18 cellular contexts compared by ENCODE assay signal in the genomic region with DNA sequence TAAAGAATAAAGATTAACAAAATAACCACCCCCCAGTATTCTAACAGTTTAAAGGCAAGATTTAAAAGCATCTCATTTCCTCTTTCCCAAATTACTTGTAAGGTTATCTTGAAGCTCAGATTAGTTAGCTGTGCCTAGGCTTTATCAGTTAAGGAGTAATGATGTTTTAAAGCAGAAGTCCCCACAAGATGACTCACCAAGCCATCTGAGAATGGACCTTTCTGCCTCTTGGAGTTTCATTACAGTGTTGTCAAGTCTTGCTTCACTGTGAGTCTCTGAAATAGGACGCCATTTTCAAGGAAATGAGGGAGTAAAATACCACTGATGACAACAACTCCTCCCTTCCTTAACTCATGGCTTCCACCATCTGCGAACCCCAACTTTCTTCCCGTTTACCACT. TPM values are rescaled to one million over a fixed set of nuclear protein-coding genes. Genes with fewer than 3 reads are reported as not detected.
A peak's percentile ranks its signal among the peaks of the same experiment; 100 is the strongest.
DNase-seq lines count a peak whose midpoint lies in the region; ATAC-seq and TF ChIP-seq lines count a peak whose summit lies in the region.
"Had no signal": no experiment of that assay in that cellular context is flagged by ENCODE, and none has a peak within 500 bp of the region (broad histone marks: within the 10 kb centered on the region; RNA-seq: fewer than 3 reads in every experiment).

No MANE protein-coding gene starts in this region.

- H3K9me2 ChIP-seq in OCI-LY7 (ENCODE audit: insufficient read depth, low read length): no peaks in the 10 kb centered on the region

- no peak overlapping the region for H2AFZ ChIP-seq in OCI-LY7 (ENCODE audit: low read length)
- H2AFZ ChIP-seq: parathyroid adenoma had no signal

- no peaks in the 10 kb centered on the region for H3K4me1 Mint-ChIP-seq in activated CD8-positive, alpha-beta T cell treated with anti-CD3 and anti-CD28 coated beads, Interleukin-2, amount 10 ng/mL, durations not matched to agents 7 days and 5 days (ENCODE audit: low read depth)
- H3K4me1 Mint-ChIP-seq: activated B cell treated with CpG ODN at 0.5 μM for 24 hours had no signal

- CTCF ChIA-PET in OCI-LY7 (lab: Charles Lee; ENCODE audit: unreplicated experiment): no interaction called here
- CTCF ChIA-PET in activated CD8-positive, alpha-beta T cell treated with anti-CD3 and anti-CD28 coated beads, Interleukin-2, amount 10 ng/mL, durations not matched to agents 7 days and 5 days (lab: Charles Lee): no interaction called here

- peaks cover 6% of the 10 kb centered on the region; the same call in 1 of the 2 replicates for H4K20me1 ChIP-seq in OCI-LY7 (ENCODE audit: insufficient read depth, low read length)

- peak; percentile 70 for ATAC-seq in HG03175 (IDR thresholded peaks at IDR 0.05; ENCODE audit: unreplicated experiment)
- no peak for ATAC-seq in activated CD8-positive, alpha-beta T cell treated with anti-CD3 and anti-CD28 coated beads, Interleukin-2, amount 10 ng/mL, durations not matched to agents 7 days and 5 days

- intact Hi-C loops in OCI-LY7 (cut with micrococcal nuclease; ENCODE audit: unreplicated experiment): no loop called here

- H3K4me1 ChIP-seq in OCI-LY7 (ENCODE audit: insufficient read depth, low read length, poor library complexity, severe bottlenecking): peaks cover 32% of the 10 kb centered on the region
- H3K4me1 ChIP-seq: parathyroid adenoma had no signal

- peaks cover 100% of the 10 kb centered on the region for H3K79me2 ChIP-seq in OCI-LY7 (ENCODE audit: insufficient read depth, low read depth, low read length)
- H3K79me2 ChIP-seq: parathyroid adenoma had no signal

- DNase-seq in GM06990 (ENCODE audit: extremely low read depth, insufficient read length): peak; percentile 6
- DNase-seq in OCI-LY7 (ENCODE audit: low spot score): peak; percentile 23
- DNase-seq in fibroblast of the aortic adventitia (ENCODE audit: low read depth): peak; percentile 10
- DNase-seq in GM13976 (ENCODE audit: low spot score): no peak
- DNase-seq in activated CD8-positive, alpha-beta T cell treated with anti-CD3 and anti-CD28 coated beads, Interleukin-2, amount 10 ng/mL, durations not matched to agents 7 days and 5 days: no peak
- DNase-seq in NCI-H69 (lab: John Stamatoyannopoulos, UW): no peak
- no peak for DNase-seq in dedifferentiated amniotic fluid mesenchymal stem cell (ENCODE audit: extremely low spot score)
- DNase-seq: activated B cell treated with CpG ODN at 0.5 μM for 24 hours; activated naive CD4-positive, alpha-beta T cell treated with anti-CD3 and anti-CD28 coated beads for 36 hours; COR-L47; NCI-H2081 had no signal

- POLR2A ChIA-PET in OCI-LY7 (lab: Charles Lee): interaction anchor here (0.5 to 1.5 kb wide), 5 partner anchors 9 to 213 kb away, joined by 3 to 4 read pairs (median 3); no protein-coding TSS in a partner anchor
- POLR2A ChIA-PET in activated CD8-positive, alpha-beta T cell treated with anti-CD3 and anti-CD28 coated beads, Interleukin-2, amount 10 ng/mL, durations not matched to agents 7 days and 5 days (lab: Charles Lee): no interaction called here

- TF ChIP-seq CTCF in GM06990 (IDR thresholded peaks at IDR 0.05; ENCODE audit: insufficient read depth, low read length, poor library complexity, severe bottlenecking): no peak
- TF ChIP-seq CTCF in OCI-LY7 (conservative IDR thresholded peaks at IDR 0.05; ENCODE audit: low read length): no peak
- TF ChIP-seq CTCF in fibroblast of the aortic adventitia (IDR thresholded peaks at IDR 0.05; ENCODE audit: insufficient read depth, low read length): no peak
- TF ChIP-seq CTCF in GM13976 (IDR thresholded peaks at IDR 0.05; ENCODE audit: borderline replicate concordance, control extremely low read depth, extremely low read depth, insufficient read depth, missing control alignments): no peak

- no peaks in the 10 kb centered on the region for H3K27me3 ChIP-seq in GM06990 (replicated peaks; ENCODE audit: control insufficient read depth, insufficient read depth, low read length)

- H3K4me3 ChIP-seq in GM06990 (replicated peaks; ENCODE audit: low read depth, low read length): no peak overlapping the region
- H3K4me3 ChIP-seq in OCI-LY7 (ENCODE audit: low read depth, low read length, poor library complexity, severe bottlenecking): no peak overlapping the region
- no peak overlapping the region for H3K4me3 ChIP-seq in fibroblast of the aortic adventitia (ENCODE audit: low read depth, low read length)
- H3K4me3 ChIP-seq: SK-N-MC had no signal

- in situ Hi-C loops in GM13976 (cut with MboI; ENCODE audit: low sequenced_read_pairs, unreplicated experiment): no loop called here

- no peak overlapping the region for H3K27ac ChIP-seq in OCI-LY7 (ENCODE audit: low read depth, low read length, poor library complexity, severe bottlenecking)
- H3K27ac ChIP-seq: KMS-11, parathyroid adenoma, SK-N-MC had no signal

- H3K36me3 ChIP-seq in GM06990 (ENCODE audit: control insufficient read depth, insufficient read depth, low read length) (no peaks in the 10 kb centered on the region), OCI-LY7 (ENCODE audit: insufficient read depth, low read length) (peaks cover 87% of the 10 kb centered on the region)

- H3K36me3 Mint-ChIP-seq in activated CD8-positive, alpha-beta T cell treated with anti-CD3 and anti-CD28 coated beads, Interleukin-2, amount 10 ng/mL, durations not matched to agents 7 days and 5 days (ENCODE audit: low read depth): no peaks in the 10 kb centered on the region

- H3K27me3 Mint-ChIP-seq in activated CD8-positive, alpha-beta T cell treated with anti-CD3 and anti-CD28 coated beads, Interleukin-2, amount 10 ng/mL, durations not matched to agents 7 days and 5 days (ENCODE audit: low read depth): peaks cover 5% of the 10 kb centered on the region

- no peaks in the 10 kb centered on the region for H3K9me3 Mint-ChIP-seq in activated CD8-positive, alpha-beta T cell treated with anti-CD3 and anti-CD28 coated beads, Interleukin-2, amount 10 ng/mL, durations not matched to agents 7 days and 5 days (ENCODE audit: insufficient read depth)
- H3K9me3 Mint-ChIP-seq: activated B cell treated with CpG ODN at 0.5 μM for 24 hours; activated naive CD4-positive, alpha-beta T cell treated with anti-CD3 and anti-CD28 coated beads for 36 hours had no signal

- H3K9me3 ChIP-seq in OCI-LY7 (ENCODE audit: low read length): no peaks in the 10 kb centered on the region; the same call in 1 of the 2 replicates

- H3K4me3 Mint-ChIP-seq in activated CD8-positive, alpha-beta T cell treated with anti-CD3 and anti-CD28 coated beads, Interleukin-2, amount 10 ng/mL, durations not matched to agents 7 days and 5 days: no peak overlapping the region
- H3K4me3 Mint-ChIP-seq: activated B cell treated with CpG ODN at 0.5 μM for 24 hours; activated naive CD4-positive, alpha-beta T cell treated with anti-CD3 and anti-CD28 coated beads for 36 hours had no signal

- BruUV-seq in OCI-LY7 (replicated peaks; lab: Mats Ljungman, UMichigan): no TSS peak

- H3K4me2 ChIP-seq in OCI-LY7 (ENCODE audit: low read length): peak overlapping the region; percentile 3
- H3K4me2 ChIP-seq: KMS-11 had no signal

- H3K27ac Mint-ChIP-seq in activated CD8-positive, alpha-beta T cell treated with anti-CD3 and anti-CD28 coated beads, Interleukin-2, amount 10 ng/mL, durations not matched to agents 7 days and 5 days: no peak overlapping the region
- H3K27ac Mint-ChIP-seq: activated B cell treated with CpG ODN at 0.5 μM for 24 hours; activated naive CD4-positive, alpha-beta T cell treated with anti-CD3 and anti-CD28 coated beads for 36 hours had no signal

RNA-seq across cellular contexts. Expression of gene ZNF385B, which starts 35.9 kb away (rescaled TPM):
- 113 and 195 TPM in 2 replicates for total RNA-seq in OCI-LY7 (2014; rRNA removed; shearing (Covaris generic))
- total RNA-seq in OCI-LY7 (2022): 178 and 217 TPM in 2 replicates
- 4.8 TPM in 1 of 2 replicates, not detected in the other for total RNA-seq in fibroblast of the aortic adventitia (ENCODE audit: low replicate concordance)
- total RNA-seq in activated CD8-positive, alpha-beta T cell treated with anti-CD3 and anti-CD28 coated beads, Interleukin-2, amount 10 ng/mL, durations not matched to agents 7 days and 5 days: not detected
- total RNA-seq: activated B cell treated with CpG ODN at 0.5 μM for 24 hours; activated naive CD4-positive, alpha-beta T cell treated with anti-CD3 and anti-CD28 coated beads for 36 hours; bronchial epithelial cell; glomerular endothelial cell; mononuclear cell had no signal

Comparison
In these comparisons a context has a peak if more than half of its experiments do, and no peak if none do; other contexts are left out.
1. DNase-seq: peak in GM06990 (single experiment), OCI-LY7 (single experiment) and fibroblast of the aortic adventitia (single experiment); none in GM13976 (single experiment), activated CD8-positive, alpha-beta T cell treated with anti-CD3 and anti-CD28 coated beads, Interleukin-2, amount 10 ng/mL, durations not matched to agents 7 days and 5 days (single experiment), NCI-H69 (single experiment) and dedifferentiated amniotic fluid mesenchymal stem cell (single experiment).
2. RNA of gene ZNF385B, which starts 35.9 kb away (total RNA-seq): 113 to 217 TPM in OCI-LY7; 4.8 TPM in fibroblast of the aortic adventitia and not detected in activated CD8-positive, alpha-beta T cell treated with anti-CD3 and anti-CD28 coated beads, Interleukin-2, amount 10 ng/mL, durations not matched to agents 7 days and 5 days; every median in the first group is over 10 times any median in the second.